Comparison of ENCODE assay signal across 20 cellular contexts in genomic region chr2:223204537-223204936, GRCh38.
"Had no signal": no experiment of that assay in that cellular context is flagged by ENCODE, and none has a peak within 500 bp of the region (broad histone marks: within the 10 kb centered on the region; RNA-seq: fewer than 3 reads in every experiment).

No MANE protein-coding gene starts in this region.

- H3K27me3 ChIP-seq: brain microvascular endothelial cell, esophagus muscularis mucosa, heart left ventricle, sigmoid colon, thyroid gland had no signal

- H3K36me3 ChIP-seq: brain microvascular endothelial cell, esophagus muscularis mucosa, heart left ventricle, sigmoid colon, thyroid gland had no signal

- ATAC-seq: activated CD4-positive, CD25-positive, alpha-beta regulatory T cell treated with anti-CD3 and anti-CD28 coated beads, Interleukin-2, amount 50 U/mL, for 24 hours; activated CD8-positive, alpha-beta T cell treated with anti-CD3 and anti-CD28 coated beads, Interleukin-2, amount 10 ng/mL, durations not matched to agents 7 days and 5 days; left cardiac atrium; stimulated activated naive CD8-positive, alpha-beta T cell treated with anti-CD3 and anti-CD28 coated beads, Interleukin-15, Interleukin-2, amounts not matched to agents 100 U/mL and 50 U/mL, for 24 hours had no signal

- H3K9me3 ChIP-seq: esophagus muscularis mucosa, thyroid gland had no signal

- H3K27ac ChIP-seq: brain microvascular endothelial cell, esophagus muscularis mucosa, sigmoid colon, thyroid gland had no signal

- H3K4me1 ChIP-seq: heart left ventricle, thyroid gland had no signal

- H3K4me3 ChIP-seq: esophagus muscularis mucosa, heart left ventricle, sigmoid colon, thyroid gland had no signal

- DNase-seq: activated CD4-positive, alpha-beta T cell treated with anti-CD3 and anti-CD28 coated beads, Interleukin-2, amount 10 ng/mL, durations not matched to agents 7 days and 5 days; activated CD8-positive, alpha-beta T cell treated with anti-CD3 and anti-CD28 coated beads, Interleukin-2, amount 10 ng/mL, durations not matched to agents 7 days and 5 days; activated gamma-delta T cell treated with Interleukin-2 at 50 U/mL for 16 hours; aorta; central memory CD4-positive, alpha-beta T cell; dermis blood vessel endothelial cell; effector memory CD4-positive, alpha-beta T cell; heart left ventricle; islet precursor cell; left cardiac atrium; nephron progenitor cell; nucleus accumbens; posterior cingulate gyrus; sigmoid colon; stimulated activated CD4-positive, alpha-beta T cell treated with anti-CD3 and anti-CD28 coated beads, Interleukin-4, amount 100 ng/mL, for 4 hours; stimulated activated naive CD8-positive, alpha-beta T cell treated with anti-CD3 and anti-CD28 coated beads, Interleukin-15, Interleukin-2, amounts not matched to agents 100 U/mL and 50 U/mL, for 24 hours; thyroid gland had no signal
